ENCODE assay signal across 8 cellular contexts in the genomic region with DNA sequence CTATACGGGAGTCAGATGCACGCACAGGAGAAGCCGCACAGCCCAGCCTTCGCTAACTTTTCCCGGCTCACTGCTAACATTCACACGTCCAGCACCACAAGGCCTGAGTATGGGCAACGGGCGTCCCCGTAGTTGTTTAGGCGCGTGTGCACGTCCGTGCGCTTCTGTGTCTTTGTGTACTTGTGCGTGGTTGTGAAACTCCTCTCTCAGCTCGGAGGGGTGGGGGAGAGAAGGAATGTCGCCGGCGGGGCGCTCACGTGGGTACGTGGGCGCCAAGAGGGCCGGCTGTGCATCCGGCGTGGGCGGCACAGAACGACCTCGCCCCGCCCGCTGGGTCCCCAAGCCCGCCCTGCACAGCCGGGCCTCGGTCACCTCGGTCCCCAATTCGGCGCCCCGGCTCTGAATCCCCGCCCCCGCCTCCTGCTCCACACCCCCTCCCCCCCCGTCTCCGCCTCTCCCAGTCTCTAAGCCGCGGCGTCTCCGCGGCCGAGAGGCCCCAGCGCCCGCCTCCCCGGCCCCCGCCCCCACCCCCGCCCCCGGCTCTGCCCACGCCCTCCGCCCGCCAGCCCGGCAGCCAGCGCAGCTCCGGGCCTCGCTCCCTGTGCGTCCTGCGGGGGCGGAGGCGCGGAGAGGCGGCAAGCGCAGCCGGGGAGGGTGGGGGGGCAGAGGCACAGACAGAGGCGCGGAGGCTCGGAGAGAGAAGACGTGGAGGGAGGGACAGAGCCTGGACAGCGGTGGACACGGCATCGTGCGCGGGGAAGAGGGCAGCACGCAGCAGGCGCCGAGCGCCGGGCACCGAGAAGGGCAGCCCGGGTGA. TPM values are rescaled to one million over a fixed set of nuclear protein-coding genes. Genes with fewer than 3 reads are reported as not detected.
DNase-seq lines count a peak whose midpoint lies in the region; ATAC-seq lines count a peak whose summit lies in the region.

A gene with protein sequence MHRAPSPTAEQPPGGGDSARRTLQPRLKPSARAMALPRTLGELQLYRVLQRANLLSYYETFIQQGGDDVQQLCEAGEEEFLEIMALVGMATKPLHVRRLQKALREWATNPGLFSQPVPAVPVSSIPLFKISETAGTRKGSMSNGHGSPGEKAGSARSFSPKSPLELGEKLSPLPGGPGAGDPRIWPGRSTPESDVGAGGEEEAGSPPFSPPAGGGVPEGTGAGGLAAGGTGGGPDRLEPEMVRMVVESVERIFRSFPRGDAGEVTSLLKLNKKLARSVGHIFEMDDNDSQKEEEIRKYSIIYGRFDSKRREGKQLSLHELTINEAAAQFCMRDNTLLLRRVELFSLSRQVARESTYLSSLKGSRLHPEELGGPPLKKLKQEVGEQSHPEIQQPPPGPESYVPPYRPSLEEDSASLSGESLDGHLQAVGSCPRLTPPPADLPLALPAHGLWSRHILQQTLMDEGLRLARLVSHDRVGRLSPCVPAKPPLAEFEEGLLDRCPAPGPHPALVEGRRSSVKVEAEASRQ (plus strand): TSS at position 673 of the 817 bp plus-strand sequence. CDS start 158 bp downstream, outside the sequence.

- H3K4me3 ChIP-seq in NT2/D1 (ENCODE audit: insufficient read length, low read depth) (peak within 1 kb of the TSS; percentile 93), endocrine pancreas (ENCODE audit: control insufficient read depth, insufficient read depth, low read length) (peak within 1 kb of the TSS; percentile 25)

- no peaks in the 10 kb centered on the region for H3K9me3 ChIP-seq in NT2/D1 (ENCODE audit: insufficient read depth, low read length)
- no peaks in the 10 kb centered on the region for H3K9me3 ChIP-seq in endocrine pancreas (ENCODE audit: control insufficient read depth, low read length)

- peaks cover 18% of the 10 kb centered on the region for H3K4me1 ChIP-seq in NT2/D1 (ENCODE audit: insufficient read depth, insufficient read length)
- H3K4me1 ChIP-seq in endocrine pancreas (ENCODE audit: control insufficient read depth, insufficient read depth, low read length), result no peaks in the 10 kb centered on the region

- DNase-seq in COLO829 (ENCODE audit: low spot score) (peak; percentile 73), HT1080 (ENCODE audit: low read depth) (peak; percentile 91), NT2/D1 (ENCODE audit: low read depth, low spot score) (peak; percentile 74), mesenteric fat pad (ENCODE audit: low spot score) (peak; percentile 99)
- peak; percentile 63 to 85 (median 74) for DNase-seq in activated CD8-positive, alpha-beta memory T cell treated with anti-CD3 and anti-CD28 coated beads for 48 hours (ENCODE audit: low read depth in 2 of 3, low spot score in 2 of 3)
- peak; percentile 87 for DNase-seq in stimulated activated CD8-positive, alpha-beta memory T cell treated with anti-CD3 and anti-CD28 coated beads, Interleukin-12 subunit alpha, Interleukin-12 subunit beta, amount 100 ng/mL, for 4 hours (ENCODE audit: low read depth)

- ATAC-seq in GM21360 (IDR thresholded peaks at IDR 0.05; ENCODE audit: unreplicated experiment), result peak; percentile 36

- H3K9ac ChIP-seq in NT2/D1 (ENCODE audit: insufficient read length, low read depth) (peak within 1 kb of the TSS; percentile 99), endocrine pancreas (ENCODE audit: control insufficient read depth, insufficient read depth, low read length) (peak within 1 kb of the TSS; percentile 62)

- no peaks in the 10 kb centered on the region for H3K27me3 ChIP-seq in NT2/D1 (ENCODE audit: insufficient read depth, insufficient read length)
- no peaks in the 10 kb centered on the region for H3K27me3 ChIP-seq in endocrine pancreas (ENCODE audit: control insufficient read depth, insufficient read depth, low read length)

- peaks cover 33% of the 10 kb centered on the region for H3K36me3 ChIP-seq in NT2/D1 (ENCODE audit: insufficient read depth, insufficient read length, low read length)
- H3K36me3 ChIP-seq in endocrine pancreas (ENCODE audit: control insufficient read depth, insufficient read depth, low read length), result no peaks in the 10 kb centered on the region

RNA-seq across cellular contexts. Expression of the gene that starts here (rescaled TPM):
- 27.4 and 30.6 TPM in 2 replicates for total RNA-seq in HT1080 (2014; rRNA removed; shearing (Covaris generic))
- 18.1 and 20.1 TPM in 2 replicates for polyA plus RNA-seq in HT1080 (2015; cell fraction: cytosol; rRNA removed)
- 29.1 and 34.0 TPM in 2 replicates for polyA plus RNA-seq in HT1080 (2015; cell fraction: nucleus; rRNA removed)
- total RNA-seq in mesenteric fat pad, result 22.1 TPM

Comparison
In these comparisons a context has a peak if more than half of its experiments do, and no peak if none do; other contexts are left out.
1. Peak in every context shown above with its lines: DNase-seq, ATAC-seq and H3K4me3 ChIP-seq.